In genomic region chr16:84520778-84521770, GRCh38 we compare ENCODE assay signal across 11 cellular contexts. TPM values are rescaled to one million over a fixed set of nuclear protein-coding genes. Genes with fewer than 3 reads are reported as not detected.
DNase-seq lines count a peak whose midpoint lies in the region; ATAC-seq and TF ChIP-seq lines count a peak whose summit lies in the region.
"Had no signal": no experiment of that assay in that cellular context is flagged by ENCODE, and none has a peak within 500 bp of the region (broad histone marks: within the 10 kb centered on the region; RNA-seq: fewer than 3 reads in every experiment).

No MANE protein-coding gene starts in this region.

- no peak overlapping the region for H3K27ac Mint-ChIP-seq in Calu3 (ENCODE audit: unreplicated experiment)
- H3K27ac Mint-ChIP-seq in GM23338: no peak overlapping the region

- DNase-seq in Calu3 (peak; percentile 51), NCI-H1417 treated with DMSO at 0.1 percent for 48 hours (lab: John Stamatoyannopoulos, UW) (peak; percentile 92), NCI-H748 treated with DMSO at 0.1 percent for 48 hours (lab: John Stamatoyannopoulos, UW) (peak; percentile 97), kidney tubule cell (ENCODE audit: low spot score) (peak; percentile 81), GM23338 (ENCODE audit: low spot score) (no peak)
- DNase-seq: AML-193, T1000 had no signal

- BruUV-seq in Calu3 (replicated peaks; lab: Mats Ljungman, UMichigan): no TSS peak

- H3F3A ChIP-seq in GM23338 (replicated peaks; ENCODE audit: low read depth): no peaks in the 10 kb centered on the region

- H3K36me3 ChIP-seq in GM23338 (ENCODE audit: insufficient read depth): no peaks in the 10 kb centered on the region
- H3K36me3 ChIP-seq: tibial nerve had no signal

- no peak overlapping the region for H2AFZ ChIP-seq in GM23338

- H4K20me1 ChIP-seq in GM23338 (replicated peaks; ENCODE audit: insufficient read depth): no peaks in the 10 kb centered on the region

- TF ChIP-seq CTCF in Calu3 (IDR thresholded peaks at IDR 0.05; ENCODE audit: unreplicated experiment): no peak
- no peak for TF ChIP-seq CTCF in GM23338 (conservative IDR thresholded peaks at IDR 0.05; ENCODE audit: low read depth in 2 of 2)

- H3K27me3 Mint-ChIP-seq in Calu3 (ENCODE audit: unreplicated experiment) (no peaks in the 10 kb centered on the region), GM23338 (ENCODE audit: insufficient read depth, low read depth, poor library complexity) (peaks cover 9% of the 10 kb centered on the region)

- intact Hi-C loops in Calu3 (cut with micrococcal nuclease; ENCODE audit: unreplicated experiment): no loop called here

- no peaks in the 10 kb centered on the region for H3K4me1 ChIP-seq in GM23338 (ENCODE audit: insufficient read depth)
- H3K4me1 ChIP-seq: tibial nerve had no signal

- no peaks in the 10 kb centered on the region for H3K36me3 Mint-ChIP-seq in Calu3 (ENCODE audit: insufficient read depth, unreplicated experiment)
- no peaks in the 10 kb centered on the region for H3K36me3 Mint-ChIP-seq in GM23338 (ENCODE audit: low read depth)

- no peaks in the 10 kb centered on the region for H3K79me2 ChIP-seq in GM23338 (replicated peaks; ENCODE audit: insufficient read depth)

- no peaks in the 10 kb centered on the region for H3K27me3 ChIP-seq in GM23338 (ENCODE audit: insufficient read depth)
- H3K27me3 ChIP-seq: tibial nerve had no signal

- no peak overlapping the region for H3K27ac ChIP-seq in GM23338 (ENCODE audit: low read depth)
- H3K27ac ChIP-seq: tibial nerve had no signal

- ATAC-seq in HG02938 (IDR thresholded peaks at IDR 0.05; ENCODE audit: unreplicated experiment) (no peak), GM19324 (IDR thresholded peaks at IDR 0.05; ENCODE audit: low FRiP score, unreplicated experiment) (no peak), GM23338 (no peak), HG03045 (IDR thresholded peaks at IDR 0.05; ENCODE audit: unreplicated experiment) (no peak)

- CTCF ChIA-PET in Calu3 (lab: Charles Lee): interaction anchor here (0.6 to 1.0 kb wide), 2 partner anchors 15 to 526 kb away, joined by 3 read pairs; no protein-coding TSS in a partner anchor

- H3K4me3 Mint-ChIP-seq in Calu3 (ENCODE audit: low read depth, unreplicated experiment) (no peak overlapping the region), GM23338 (no peak overlapping the region)

- no peaks in the 10 kb centered on the region for H3K9me3 Mint-ChIP-seq in Calu3 (ENCODE audit: low read depth, unreplicated experiment)
- H3K9me3 Mint-ChIP-seq in GM23338: no peaks in the 10 kb centered on the region; the same call in 2 of the 3 replicates

- no peaks in the 10 kb centered on the region for H3K9me2 ChIP-seq in GM23338 (ENCODE audit: insufficient read depth)

- no peak overlapping the region for H3K4me2 ChIP-seq in GM23338

- H3K4me1 Mint-ChIP-seq in Calu3 (ENCODE audit: low read depth, unreplicated experiment): no peaks in the 10 kb centered on the region
- peaks cover 9% of the 10 kb centered on the region; the same call in 2 of the 3 replicates for H3K4me1 Mint-ChIP-seq in GM23338

- H3K4me3 ChIP-seq in GM23338: no peak overlapping the region
- H3K4me3 ChIP-seq: tibial nerve had no signal

TF ChIP-seq in GM23338, 12 proteins besides CTCF, POLR2A, EP300 and RAD21 (continues in another document):
- TF ChIP-seq REST (IDR thresholded peaks at IDR 0.05; ENCODE audit: unreplicated experiment): no peak
- no peak for TF ChIP-seq EZH2phosphoT487 (IDR thresholded peaks at IDR 0.05; ENCODE audit: unreplicated experiment)
- no peak for TF ChIP-seq ZNF462 (CRISPR knock-in tag; IDR thresholded peaks at IDR 0.05)
- no peak for TF ChIP-seq ETS1 (IDR thresholded peaks at IDR 0.05)

RNA-seq across cellular contexts. Expression of gene MEAK7, which starts 16.6 kb away (rescaled TPM):
- total RNA-seq in Calu3 (2022): 27.6 and 29.5 TPM in 2 replicates
- total RNA-seq in GM23338 (2014; rRNA removed; shearing (Covaris generic)): 16.9 and 17.2 TPM in 2 replicates
- polyA plus RNA-seq in GM23338 (2016; fragmentation: Nextera tagmentation; extraction: Ambion mirVana): 7.5 and 7.9 TPM in 2 replicates
